1 cellular context compared by ENCODE assay signal in the genomic region with DNA sequence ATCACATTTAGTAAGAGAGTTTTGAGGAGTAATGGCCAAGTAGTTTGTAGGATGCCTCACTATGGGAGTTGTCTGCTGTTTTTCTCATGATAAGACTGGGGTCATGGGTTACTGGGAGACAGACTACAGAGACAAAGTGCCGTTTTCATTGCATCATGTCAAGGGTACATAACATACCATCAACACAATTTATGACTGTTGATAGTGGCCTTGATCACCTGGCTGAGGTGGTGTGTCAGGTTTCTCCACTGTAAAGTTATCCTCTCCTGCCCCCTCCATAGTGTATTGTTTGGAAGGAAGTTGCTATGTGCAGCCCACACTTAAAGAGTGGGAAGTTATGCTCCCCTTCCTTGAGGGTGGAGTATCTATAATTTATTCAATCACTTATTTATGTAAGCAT.
TF ChIP-seq lines count a peak whose summit lies in the region.

No MANE protein-coding gene starts in this region.

TF ChIP-seq in K562, 482 proteins besides CTCF, POLR2A, EP300 and RAD21 (continued from another document and continues in another):
- TF ChIP-seq, protein P1, sequence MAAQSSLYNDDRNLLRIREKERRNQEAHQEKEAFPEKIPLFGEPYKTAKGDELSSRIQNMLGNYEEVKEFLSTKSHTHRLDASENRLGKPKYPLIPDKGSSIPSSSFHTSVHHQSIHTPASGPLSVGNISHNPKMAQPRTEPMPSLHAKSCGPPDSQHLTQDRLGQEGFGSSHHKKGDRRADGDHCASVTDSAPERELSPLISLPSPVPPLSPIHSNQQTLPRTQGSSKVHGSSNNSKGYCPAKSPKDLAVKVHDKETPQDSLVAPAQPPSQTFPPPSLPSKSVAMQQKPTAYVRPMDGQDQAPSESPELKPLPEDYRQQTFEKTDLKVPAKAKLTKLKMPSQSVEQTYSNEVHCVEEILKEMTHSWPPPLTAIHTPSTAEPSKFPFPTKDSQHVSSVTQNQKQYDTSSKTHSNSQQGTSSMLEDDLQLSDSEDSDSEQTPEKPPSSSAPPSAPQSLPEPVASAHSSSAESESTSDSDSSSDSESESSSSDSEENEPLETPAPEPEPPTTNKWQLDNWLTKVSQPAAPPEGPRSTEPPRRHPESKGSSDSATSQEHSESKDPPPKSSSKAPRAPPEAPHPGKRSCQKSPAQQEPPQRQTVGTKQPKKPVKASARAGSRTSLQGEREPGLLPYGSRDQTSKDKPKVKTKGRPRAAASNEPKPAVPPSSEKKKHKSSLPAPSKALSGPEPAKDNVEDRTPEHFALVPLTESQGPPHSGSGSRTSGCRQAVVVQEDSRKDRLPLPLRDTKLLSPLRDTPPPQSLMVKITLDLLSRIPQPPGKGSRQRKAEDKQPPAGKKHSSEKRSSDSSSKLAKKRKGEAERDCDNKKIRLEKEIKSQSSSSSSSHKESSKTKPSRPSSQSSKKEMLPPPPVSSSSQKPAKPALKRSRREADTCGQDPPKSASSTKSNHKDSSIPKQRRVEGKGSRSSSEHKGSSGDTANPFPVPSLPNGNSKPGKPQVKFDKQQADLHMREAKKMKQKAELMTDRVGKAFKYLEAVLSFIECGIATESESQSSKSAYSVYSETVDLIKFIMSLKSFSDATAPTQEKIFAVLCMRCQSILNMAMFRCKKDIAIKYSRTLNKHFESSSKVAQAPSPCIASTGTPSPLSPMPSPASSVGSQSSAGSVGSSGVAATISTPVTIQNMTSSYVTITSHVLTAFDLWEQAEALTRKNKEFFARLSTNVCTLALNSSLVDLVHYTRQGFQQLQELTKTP (IDR thresholded peaks at IDR 0.05; ENCODE audit: low read depth in 1 of 2, partially characterized antibody in 2 of 2): peak in 1 of 2 experiments; percentile 27
- TF ChIP-seq ZNF655 (CRISPR knock-in tag; IDR thresholded peaks at IDR 0.05): no peak
- TF ChIP-seq ILF3 (IDR thresholded peaks at IDR 0.05; ENCODE audit: borderline replicate concordance): no peak
- no peak for TF ChIP-seq RFX5 (IDR thresholded peaks at IDR 0.05; ENCODE audit: low read depth, low read length)
- no peak for TF ChIP-seq ZNF644 (tag; IDR thresholded peaks at IDR 0.05; ENCODE audit: low read depth)
- TF ChIP-seq MXI1 (IDR thresholded peaks at IDR 0.05; ENCODE audit: low read depth, low read length): no peak
- TF ChIP-seq TAF1 (IDR thresholded peaks at IDR 0.05; ENCODE audit: control insufficient read depth, extremely low read depth, insufficient read depth, low read length, severe bottlenecking): no peak
- no peak for TF ChIP-seq MEF2A (IDR thresholded peaks at IDR 0.05; ENCODE audit: control insufficient read depth, low read depth, low read length)
- TF ChIP-seq CBX8 (IDR thresholded peaks at IDR 0.05; ENCODE audit: borderline replicate concordance, extremely low read depth, low read depth, low read length, poor library complexity, severe bottlenecking): no peak
- TF ChIP-seq HOXB6 (CRISPR knock-in tag; IDR thresholded peaks at IDR 0.05; ENCODE audit: borderline replicate concordance): no peak
- no peak for TF ChIP-seq STAG1 (CRISPR knock-in tag; IDR thresholded peaks at IDR 0.05; ENCODE audit: borderline replicate concordance)
- TF ChIP-seq TCFL5 (CRISPR knock-in tag; conservative IDR thresholded peaks at IDR 0.05): no peak
- TF ChIP-seq, protein P2, sequence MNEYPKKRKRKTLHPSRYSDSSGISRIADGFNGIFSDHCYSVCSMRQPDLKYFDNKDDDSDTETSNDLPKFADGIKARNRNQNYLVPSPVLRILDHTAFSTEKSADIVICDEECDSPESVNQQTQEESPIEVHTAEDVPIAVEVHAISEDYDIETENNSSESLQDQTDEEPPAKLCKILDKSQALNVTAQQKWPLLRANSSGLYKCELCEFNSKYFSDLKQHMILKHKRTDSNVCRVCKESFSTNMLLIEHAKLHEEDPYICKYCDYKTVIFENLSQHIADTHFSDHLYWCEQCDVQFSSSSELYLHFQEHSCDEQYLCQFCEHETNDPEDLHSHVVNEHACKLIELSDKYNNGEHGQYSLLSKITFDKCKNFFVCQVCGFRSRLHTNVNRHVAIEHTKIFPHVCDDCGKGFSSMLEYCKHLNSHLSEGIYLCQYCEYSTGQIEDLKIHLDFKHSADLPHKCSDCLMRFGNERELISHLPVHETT (CRISPR knock-in tag; conservative IDR thresholded peaks at IDR 0.05 in 1 of 2, IDR thresholded peaks at IDR 0.05 in 1 of 2): no peak
- TF ChIP-seq PCBP1 (IDR thresholded peaks at IDR 0.05; ENCODE audit: low read depth, low read length, poor library complexity, severe bottlenecking): no peak
- TF ChIP-seq EP400 (IDR thresholded peaks at IDR 0.05): peak; percentile 48; the same call in 1 of the 2 replicates
- no peak for TF ChIP-seq HMGXB4 (CRISPR knock-in tag; IDR thresholded peaks at IDR 0.05)
- TF ChIP-seq ZNF217 (CRISPR knock-in tag; IDR thresholded peaks at IDR 0.05): no peak
- TF ChIP-seq, protein P3, sequence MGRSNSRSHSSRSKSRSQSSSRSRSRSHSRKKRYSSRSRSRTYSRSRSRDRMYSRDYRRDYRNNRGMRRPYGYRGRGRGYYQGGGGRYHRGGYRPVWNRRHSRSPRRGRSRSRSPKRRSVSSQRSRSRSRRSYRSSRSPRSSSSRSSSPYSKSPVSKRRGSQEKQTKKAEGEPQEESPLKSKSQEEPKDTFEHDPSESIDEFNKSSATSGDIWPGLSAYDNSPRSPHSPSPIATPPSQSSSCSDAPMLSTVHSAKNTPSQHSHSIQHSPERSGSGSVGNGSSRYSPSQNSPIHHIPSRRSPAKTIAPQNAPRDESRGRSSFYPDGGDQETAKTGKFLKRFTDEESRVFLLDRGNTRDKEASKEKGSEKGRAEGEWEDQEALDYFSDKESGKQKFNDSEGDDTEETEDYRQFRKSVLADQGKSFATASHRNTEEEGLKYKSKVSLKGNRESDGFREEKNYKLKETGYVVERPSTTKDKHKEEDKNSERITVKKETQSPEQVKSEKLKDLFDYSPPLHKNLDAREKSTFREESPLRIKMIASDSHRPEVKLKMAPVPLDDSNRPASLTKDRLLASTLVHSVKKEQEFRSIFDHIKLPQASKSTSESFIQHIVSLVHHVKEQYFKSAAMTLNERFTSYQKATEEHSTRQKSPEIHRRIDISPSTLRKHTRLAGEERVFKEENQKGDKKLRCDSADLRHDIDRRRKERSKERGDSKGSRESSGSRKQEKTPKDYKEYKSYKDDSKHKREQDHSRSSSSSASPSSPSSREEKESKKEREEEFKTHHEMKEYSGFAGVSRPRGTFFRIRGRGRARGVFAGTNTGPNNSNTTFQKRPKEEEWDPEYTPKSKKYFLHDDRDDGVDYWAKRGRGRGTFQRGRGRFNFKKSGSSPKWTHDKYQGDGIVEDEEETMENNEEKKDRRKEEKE (IDR thresholded peaks at IDR 0.05; ENCODE audit: borderline replicate concordance in 1 of 2, control insufficient read depth in 1 of 2, low read depth in 2 of 2, low read length in 1 of 2): peak in 1 of 2 experiments; percentile 52; a peak in 1 of 4 replicates
- peak; percentile 84 for TF ChIP-seq TCF3 (CRISPR knock-in tag; IDR thresholded peaks at IDR 0.05)
- no peak for TF ChIP-seq ZFP30 (CRISPR knock-in tag; IDR thresholded peaks at IDR 0.05; ENCODE audit: borderline replicate concordance)
- no peak for TF ChIP-seq ZBTB17 (CRISPR knock-in tag; IDR thresholded peaks at IDR 0.05)
- TF ChIP-seq NELFE (IDR thresholded peaks at IDR 0.05; ENCODE audit: insufficient read depth, insufficient read length): no peak
- no peak for TF ChIP-seq ZNF134 (CRISPR knock-in tag; conservative IDR thresholded peaks at IDR 0.05)
- TF ChIP-seq ZNF830 (CRISPR knock-in tag; IDR thresholded peaks at IDR 0.05): no peak
- no peak for TF ChIP-seq BMI1 (IDR thresholded peaks at IDR 0.05; ENCODE audit: low read length)
- peak; percentile 19; the same call in 1 of the 2 replicates for TF ChIP-seq NFE2 (IDR thresholded peaks at IDR 0.05; ENCODE audit: low read depth)
- no peak for TF ChIP-seq ZBTB1 (CRISPR knock-in tag; IDR thresholded peaks at IDR 0.05; ENCODE audit: borderline replicate concordance, low read depth)
- TF ChIP-seq BCOR (IDR thresholded peaks at IDR 0.05): no peak
- TF ChIP-seq ZNF197 (CRISPR knock-in tag; IDR thresholded peaks at IDR 0.05; ENCODE audit: low read depth): no peak
- TF ChIP-seq RBM17 (IDR thresholded peaks at IDR 0.05; ENCODE audit: borderline replicate concordance, low read depth, low read length): no peak
- TF ChIP-seq, protein P4, sequence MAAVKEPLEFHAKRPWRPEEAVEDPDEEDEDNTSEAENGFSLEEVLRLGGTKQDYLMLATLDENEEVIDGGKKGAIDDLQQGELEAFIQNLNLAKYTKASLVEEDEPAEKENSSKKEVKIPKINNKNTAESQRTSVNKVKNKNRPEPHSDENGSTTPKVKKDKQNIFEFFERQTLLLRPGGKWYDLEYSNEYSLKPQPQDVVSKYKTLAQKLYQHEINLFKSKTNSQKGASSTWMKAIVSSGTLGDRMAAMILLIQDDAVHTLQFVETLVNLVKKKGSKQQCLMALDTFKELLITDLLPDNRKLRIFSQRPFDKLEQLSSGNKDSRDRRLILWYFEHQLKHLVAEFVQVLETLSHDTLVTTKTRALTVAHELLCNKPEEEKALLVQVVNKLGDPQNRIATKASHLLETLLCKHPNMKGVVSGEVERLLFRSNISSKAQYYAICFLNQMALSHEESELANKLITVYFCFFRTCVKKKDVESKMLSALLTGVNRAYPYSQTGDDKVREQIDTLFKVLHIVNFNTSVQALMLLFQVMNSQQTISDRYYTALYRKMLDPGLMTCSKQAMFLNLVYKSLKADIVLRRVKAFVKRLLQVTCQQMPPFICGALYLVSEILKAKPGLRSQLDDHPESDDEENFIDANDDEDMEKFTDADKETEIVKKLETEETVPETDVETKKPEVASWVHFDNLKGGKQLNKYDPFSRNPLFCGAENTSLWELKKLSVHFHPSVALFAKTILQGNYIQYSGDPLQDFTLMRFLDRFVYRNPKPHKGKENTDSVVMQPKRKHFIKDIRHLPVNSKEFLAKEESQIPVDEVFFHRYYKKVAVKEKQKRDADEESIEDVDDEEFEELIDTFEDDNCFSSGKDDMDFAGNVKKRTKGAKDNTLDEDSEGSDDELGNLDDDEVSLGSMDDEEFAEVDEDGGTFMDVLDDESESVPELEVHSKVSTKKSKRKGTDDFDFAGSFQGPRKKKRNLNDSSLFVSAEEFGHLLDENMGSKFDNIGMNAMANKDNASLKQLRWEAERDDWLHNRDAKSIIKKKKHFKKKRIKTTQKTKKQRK (IDR thresholded peaks at IDR 0.05; ENCODE audit: borderline replicate concordance, low read depth, low read length): no peak
- TF ChIP-seq POLR3A (IDR thresholded peaks at IDR 0.05; ENCODE audit: borderline replicate concordance, extremely low read depth, insufficient read depth, insufficient read length): no peak
- no peak for TF ChIP-seq ZNF583 (CRISPR knock-in tag; IDR thresholded peaks at IDR 0.05)
- no peak for TF ChIP-seq ZNF146 (CRISPR knock-in tag; IDR thresholded peaks at IDR 0.05; ENCODE audit: unreplicated experiment)
- no peak for TF ChIP-seq DLX4 (CRISPR knock-in tag; IDR thresholded peaks at IDR 0.05)
- TF ChIP-seq, protein P5, sequence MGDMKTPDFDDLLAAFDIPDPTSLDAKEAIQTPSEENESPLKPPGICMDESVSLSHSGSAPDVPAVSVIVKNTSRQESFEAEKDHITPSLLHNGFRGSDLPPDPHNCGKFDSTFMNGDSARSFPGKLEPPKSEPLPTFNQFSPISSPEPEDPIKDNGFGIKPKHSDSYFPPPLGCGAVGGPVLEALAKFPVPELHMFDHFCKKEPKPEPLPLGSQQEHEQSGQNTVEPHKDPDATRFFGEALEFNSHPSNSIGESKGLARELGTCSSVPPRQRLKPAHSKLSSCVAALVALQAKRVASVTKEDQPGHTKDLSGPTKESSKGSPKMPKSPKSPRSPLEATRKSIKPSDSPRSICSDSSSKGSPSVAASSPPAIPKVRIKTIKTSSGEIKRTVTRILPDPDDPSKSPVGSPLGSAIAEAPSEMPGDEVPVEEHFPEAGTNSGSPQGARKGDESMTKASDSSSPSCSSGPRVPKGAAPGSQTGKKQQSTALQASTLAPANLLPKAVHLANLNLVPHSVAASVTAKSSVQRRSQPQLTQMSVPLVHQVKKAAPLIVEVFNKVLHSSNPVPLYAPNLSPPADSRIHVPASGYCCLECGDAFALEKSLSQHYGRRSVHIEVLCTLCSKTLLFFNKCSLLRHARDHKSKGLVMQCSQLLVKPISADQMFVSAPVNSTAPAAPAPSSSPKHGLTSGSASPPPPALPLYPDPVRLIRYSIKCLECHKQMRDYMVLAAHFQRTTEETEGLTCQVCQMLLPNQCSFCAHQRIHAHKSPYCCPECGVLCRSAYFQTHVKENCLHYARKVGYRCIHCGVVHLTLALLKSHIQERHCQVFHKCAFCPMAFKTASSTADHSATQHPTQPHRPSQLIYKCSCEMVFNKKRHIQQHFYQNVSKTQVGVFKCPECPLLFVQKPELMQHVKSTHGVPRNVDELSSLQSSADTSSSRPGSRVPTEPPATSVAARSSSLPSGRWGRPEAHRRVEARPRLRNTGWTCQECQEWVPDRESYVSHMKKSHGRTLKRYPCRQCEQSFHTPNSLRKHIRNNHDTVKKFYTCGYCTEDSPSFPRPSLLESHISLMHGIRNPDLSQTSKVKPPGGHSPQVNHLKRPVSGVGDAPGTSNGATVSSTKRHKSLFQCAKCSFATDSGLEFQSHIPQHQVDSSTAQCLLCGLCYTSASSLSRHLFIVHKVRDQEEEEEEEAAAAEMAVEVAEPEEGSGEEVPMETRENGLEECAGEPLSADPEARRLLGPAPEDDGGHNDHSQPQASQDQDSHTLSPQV (IDR thresholded peaks at IDR 0.05): peak; percentile 92
- no peak for TF ChIP-seq HMG20A (CRISPR knock-in tag; conservative IDR thresholded peaks at IDR 0.05)
